In genomic region chr3:36380171-36381031, GRCh38 we compare ENCODE assay signal across 8 cellular contexts. TPM values are rescaled to one million over a fixed set of nuclear protein-coding genes. Genes with fewer than 3 reads are reported as not detected.
A peak's percentile ranks its signal among the peaks of the same experiment; 100 is the strongest.
DNase-seq lines count a peak whose midpoint lies in the region; ATAC-seq lines count a peak whose summit lies in the region.
"Had no signal": no experiment of that assay in that cellular context is flagged by ENCODE, and none has a peak within 500 bp of the region (broad histone marks: within the 10 kb centered on the region; RNA-seq: fewer than 3 reads in every experiment).

Gene STAC, plus strand, starts transcription at chr3:36380504. Its CDS starts 140 bp downstream, at chr3:36380644.

- peak within 1 kb of the TSS; percentile 63 for H3K4me2 ChIP-seq in skeletal muscle satellite cell (ENCODE audit: low read length)

- no peak within 1 kb of the TSS for H3K9ac ChIP-seq in skeletal muscle satellite cell (ENCODE audit: low read depth, low read length)

- no peak within 1 kb of the TSS for H3K27ac Mint-ChIP-seq in activated naive CD8-positive, alpha-beta T cell treated with anti-CD3 and anti-CD28 coated beads for 36 hours

- H3K36me3 Mint-ChIP-seq in activated naive CD8-positive, alpha-beta T cell treated with anti-CD3 and anti-CD28 coated beads for 36 hours = no peaks in the 10 kb centered on the region

- H3K36me3 ChIP-seq in skeletal muscle satellite cell (ENCODE audit: insufficient read depth, low read length) = no peaks in the 10 kb centered on the region

- peaks cover 17% of the 10 kb centered on the region for H3K27me3 ChIP-seq in skeletal muscle satellite cell (ENCODE audit: control insufficient read depth, insufficient read depth, low read length)

- peak within 1 kb of the TSS; percentile 14 for H3K4me3 Mint-ChIP-seq in activated naive CD8-positive, alpha-beta T cell treated with anti-CD3 and anti-CD28 coated beads for 36 hours

- no peaks in the 10 kb centered on the region for H3K9me3 Mint-ChIP-seq in activated naive CD8-positive, alpha-beta T cell treated with anti-CD3 and anti-CD28 coated beads for 36 hours

- H3K4me1 Mint-ChIP-seq in activated naive CD8-positive, alpha-beta T cell treated with anti-CD3 and anti-CD28 coated beads for 36 hours = peaks cover 3% of the 10 kb centered on the region

- H3K4me3 ChIP-seq in iPS-11a (ENCODE audit: low read depth, low read length) (peak within 1 kb of the TSS; percentile 87), skeletal muscle satellite cell (ENCODE audit: low read length) (peak within 1 kb of the TSS; percentile 65)

- no peak for ATAC-seq in HG02884 (IDR thresholded peaks at IDR 0.05; ENCODE audit: unreplicated experiment)

- peaks cover 5% of the 10 kb centered on the region for H3K4me1 ChIP-seq in skeletal muscle satellite cell (ENCODE audit: control insufficient read depth, insufficient read depth, low read length)

- peaks cover 38% of the 10 kb centered on the region for H3K27me3 Mint-ChIP-seq in activated naive CD8-positive, alpha-beta T cell treated with anti-CD3 and anti-CD28 coated beads for 36 hours

- H3K9me3 ChIP-seq in skeletal muscle satellite cell (replicated peaks; ENCODE audit: low read length) = no peaks in the 10 kb centered on the region

- DNase-seq in GM03348 (ENCODE audit: low spot score) (peak; percentile 80), M059J (ENCODE audit: low read depth) (peak; percentile 70)
- peak; percentile 11 for DNase-seq in activated naive CD8-positive, alpha-beta T cell treated with anti-CD3 and anti-CD28 coated beads for 36 hours
- DNase-seq in central memory CD4-positive, alpha-beta T cell = no peak

RNA-seq across cellular contexts. Expression of gene STAC, which starts in this region (rescaled TPM):
- total RNA-seq in M059J (2014; rRNA removed; shearing (Covaris generic)) = 19.6 and 22.3 TPM in 2 replicates
- total RNA-seq in activated naive CD8-positive, alpha-beta T cell treated with anti-CD3 and anti-CD28 coated beads for 36 hours = not detected
- 2.5 and 4.6 TPM in 2 replicates for total RNA-seq in skeletal muscle satellite cell (2012; rRNA removed)
- total RNA-seq: T-helper 1 cell treated with Interleukin-12 subunit alpha and Interleukin-12 subunit beta and Interleukin-4 antibody, amounts not matched to agents 30 ng/mL and 1 ng/mL, for 36 hours had no signal

Comparison
In these comparisons a context has a peak if more than half of its experiments do, and no peak if none do; other contexts are left out.
1. RNA of gene STAC (total RNA-seq): 19.6 to 22.3 TPM in M059J; not detected in activated naive CD8-positive, alpha-beta T cell treated with anti-CD3 and anti-CD28 coated beads for 36 hours; every median in the first group is over 10 times any median in the second.
2. Peak in DNase-seq in activated naive CD8-positive, alpha-beta T cell treated with anti-CD3 and anti-CD28 coated beads for 36 hours; RNA of the gene not detected or under 1 TPM.